17 cellular contexts compared by ENCODE assay signal in the genomic region with DNA sequence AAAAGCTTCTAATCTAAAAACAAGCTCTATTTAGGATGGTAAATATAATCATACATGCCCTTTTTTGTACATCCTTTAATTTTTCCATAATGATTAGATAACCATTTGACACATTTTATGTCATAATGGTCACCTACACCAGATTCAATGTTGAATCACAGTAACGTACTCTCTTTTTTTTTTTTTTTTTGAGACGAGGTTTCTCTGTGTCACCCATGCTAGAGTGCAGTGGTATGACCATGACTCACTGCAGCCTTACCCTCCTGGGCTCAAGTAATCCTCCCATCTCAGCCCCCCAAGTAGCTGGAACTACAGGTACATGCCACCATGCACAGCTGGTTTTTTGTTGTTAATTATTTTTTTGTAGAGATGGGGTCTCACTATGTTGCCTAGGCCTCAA. TPM values are rescaled to one million over a fixed set of nuclear protein-coding genes. Genes with fewer than 3 reads are reported as not detected.
DNase-seq lines count a peak whose midpoint lies in the region; ATAC-seq, FAIRE-seq and TF ChIP-seq lines count a peak whose summit lies in the region.
"Had no signal": no experiment of that assay in that cellular context is flagged by ENCODE, and none has a peak within 500 bp of the region (broad histone marks: within the 10 kb centered on the region; RNA-seq: fewer than 3 reads in every experiment).

No MANE protein-coding gene starts in this region.

- FAIRE-seq in H54 (lab: Jason Lieb, UNC) = peak; percentile 74
- FAIRE-seq: K562 had no signal

- TF ChIP-seq POLR2A in H54 (IDR thresholded peaks at IDR 0.05; ENCODE audit: low read depth, low read length) = no peak

- peak; percentile 41 for DNase-seq in A172 (ENCODE audit: low spot score)
- no peak for DNase-seq in H54 (ENCODE audit: insufficient read length, low spot score)
- peak; percentile 4 for DNase-seq in LHCN-M2 (ENCODE audit: low read depth)
- peak; percentile 1 for DNase-seq in glomerular visceral epithelial cell (ENCODE audit: extremely low spot score)
- no peak for DNase-seq in NCI-H510A (lab: John Stamatoyannopoulos, UW)
- no peak for DNase-seq in NCI-H1436 (lab: John Stamatoyannopoulos, UW)
- DNase-seq: 8988T; C1 segment of cervical spinal cord; Calu3; CD4-positive, alpha-beta T cell; DMS 273 treated with DMSO at 0.1 percent for 48 hours; DMS79; GF-D8 had no signal

- ATAC-seq in HG03378 (IDR thresholded peaks at IDR 0.05; ENCODE audit: unreplicated experiment) = no peak
- no peak for ATAC-seq in HG03108 (IDR thresholded peaks at IDR 0.05; ENCODE audit: unreplicated experiment)

RNA-seq across cellular contexts. Expression of gene PROS1, which starts 49.2 kb away (rescaled TPM):
- 58.8 and 73.0 TPM in 2 replicates for total RNA-seq in A172 (2014; rRNA removed; shearing (Covaris generic))
- 73.7 and 75.9 TPM in 2 replicates for total RNA-seq in LHCN-M2 (2014; rRNA removed)
- polyA plus RNA-seq in LHCN-M2 (2012) = 22.6 TPM
- total RNA-seq: B cell; CD4-positive, alpha-beta T cell had no signal

RNA-seq across cellular contexts. Expression of gene ARL13B, which starts 55.5 kb away (rescaled TPM):
- 21.3 and 24.8 TPM in 2 replicates for total RNA-seq in A172 (2014; rRNA removed; shearing (Covaris generic))
- 13.1 and 13.4 TPM in 2 replicates for total RNA-seq in LHCN-M2 (2014; rRNA removed)
- 4.6 TPM for polyA plus RNA-seq in LHCN-M2 (2012)

Comparison
In these comparisons a context has a peak if more than half of its experiments do, and no peak if none do; other contexts are left out.
1. DNase-seq: peak in A172 (single experiment), LHCN-M2 (single experiment) and glomerular visceral epithelial cell (single experiment); none in H54 (single experiment), NCI-H510A (single experiment) and NCI-H1436 (single experiment).